Comparison of ENCODE assay signal across 8 cellular contexts in genomic region chr21:45309069-45309521, GRCh38. TPM values are rescaled to one million over a fixed set of nuclear protein-coding genes. Genes with fewer than 3 reads are reported as not detected.
DNase-seq lines count a peak whose midpoint lies in the region; ATAC-seq lines count a peak whose summit lies in the region.

No MANE protein-coding gene starts in this region.

- no peak for ATAC-seq in GM19395 (IDR thresholded peaks at IDR 0.05; ENCODE audit: unreplicated experiment)

- H3K27ac ChIP-seq in neuronal stem cell (replicated peaks; ENCODE audit: low read length) = no peak overlapping the region

- H4K8ac ChIP-seq in neuronal stem cell (ENCODE audit: low read depth, low read length) = no peak overlapping the region

- peak overlapping the region; percentile 45 for H3K9ac ChIP-seq in neuronal stem cell (ENCODE audit: low read depth, low read length, poor library complexity)

- peaks cover 0 to 5% (median 0%) of the 10 kb centered on the region in 3 experiments for H3K27me3 ChIP-seq in neuronal stem cell (ENCODE audit: control insufficient read depth in 3 of 3, insufficient read depth in 3 of 3, low read depth in 1 of 3, low read length in 3 of 3)

- peak overlapping the region; percentile 44 for H2BK15ac ChIP-seq in neuronal stem cell (ENCODE audit: low read length)

- H3K4me1 ChIP-seq in neuronal stem cell (ENCODE audit: control insufficient read depth in 2 of 2, insufficient read depth in 1 of 2, low read depth in 1 of 2, low read length in 2 of 2) = peaks cover 17 to 20% of the 10 kb centered on the region in 2 donors

- H2BK5ac ChIP-seq in neuronal stem cell (ENCODE audit: low read length) = no peak overlapping the region

- no peak overlapping the region for H2BK120ac ChIP-seq in neuronal stem cell (ENCODE audit: low read depth, low read length)

- H3K23ac ChIP-seq in neuronal stem cell (ENCODE audit: low read depth, low read length, poor library complexity) = peak overlapping the region; percentile 83

- DNase-seq in GDM1 (lab: John Stamatoyannopoulos, UW) (peak; percentile 16), NAMALWA (ENCODE audit: low spot score) (peak; percentile 50), activated T-cell treated with anti-CD3 and anti-CD28 coated beads for 24 hours (ENCODE audit: low read depth) (peak; percentile 13), fibroblast of peridontal ligament (ENCODE audit: extremely low read depth) (peak; percentile 49), neuronal stem cell (ENCODE audit: low spot score) (peak; percentile 53), NCI-H1092 (lab: John Stamatoyannopoulos, UW) (no peak), NCI-H1417 treated with DMSO at 0.1 percent for 48 hours (lab: John Stamatoyannopoulos, UW) (no peak)

- no peak overlapping the region for H3K4me2 ChIP-seq in neuronal stem cell (ENCODE audit: insufficient read depth, low read length, poor library complexity, severe bottlenecking)

- no peak overlapping the region for H3K4me3 ChIP-seq in neuronal stem cell (ENCODE audit: low read length in 2 of 2)

- WGBS in neuronal stem cell (ENCODE audit: extremely low coverage in 2 of 2, insufficient read length in 2 of 2, insufficient replicate concordance in 1 of 2), 2 donors = no CpG with 5 or more reads among the region's 10 CpGs

- H4K91ac ChIP-seq in neuronal stem cell (ENCODE audit: low read depth, low read length, poor library complexity) = no peak overlapping the region

- H3K14ac ChIP-seq in neuronal stem cell (ENCODE audit: low read length) = no peak overlapping the region

- no peaks in the 10 kb centered on the region for H3K36me3 ChIP-seq in neuronal stem cell (replicated peaks in 1 of 2; ENCODE audit: control insufficient read depth in 2 of 2, insufficient read depth in 2 of 2, low read length in 2 of 2)

- peak overlapping the region; percentile 0 for H3K18ac ChIP-seq in neuronal stem cell (ENCODE audit: low read length)

- no peaks in the 10 kb centered on the region for H3K79me1 ChIP-seq in neuronal stem cell (ENCODE audit: low read depth, low read length)

- H2BK12ac ChIP-seq in neuronal stem cell (ENCODE audit: low read length) = no peak overlapping the region

- no peak overlapping the region for H3K4ac ChIP-seq in neuronal stem cell (ENCODE audit: low read length)

- peak overlapping the region; percentile 70 for H2AFZ ChIP-seq in neuronal stem cell (ENCODE audit: low read length)

- no peak overlapping the region for H2AK5ac ChIP-seq in neuronal stem cell (ENCODE audit: low read depth, low read length)

- H3K9me3 ChIP-seq in neuronal stem cell (replicated peaks in 1 of 2; ENCODE audit: control insufficient read depth in 2 of 2, insufficient read depth in 1 of 2, low read depth in 1 of 2, low read length in 2 of 2) = peaks cover 3 to 6% of the 10 kb centered on the region in 2 donors

RNA-seq across cellular contexts. Expression of gene POFUT2, which starts 21.4 kb away (rescaled TPM):
- 33.3 TPM for polyA plus RNA-seq in neuronal stem cell (2013, experiment 1 of 2)
- 32.4 TPM for polyA plus RNA-seq in neuronal stem cell (2013, experiment 2 of 2)

Comparison
In these comparisons a context has a peak if more than half of its experiments do, and no peak if none do; other contexts are left out.
1. DNase-seq: peak in GDM1 (single experiment), NAMALWA (single experiment), activated T-cell treated with anti-CD3 and anti-CD28 coated beads for 24 hours (single experiment), fibroblast of peridontal ligament (single experiment) and neuronal stem cell (single experiment); none in NCI-H1092 (single experiment) and NCI-H1417 treated with DMSO at 0.1 percent for 48 hours (single experiment).